In genomic region chr15:81088496-81088895, GRCh38 we compare ENCODE assay signal across 22 cellular contexts. TPM values are rescaled to one million over a fixed set of nuclear protein-coding genes. Genes with fewer than 3 reads are reported as not detected.
DNase-seq lines count a peak whose midpoint lies in the region; ATAC-seq and TF ChIP-seq lines count a peak whose summit lies in the region.
"Had no signal": no experiment of that assay in that cellular context is flagged by ENCODE, and none has a peak within 500 bp of the region (broad histone marks: within the 10 kb centered on the region; RNA-seq: fewer than 3 reads in every experiment).

No MANE protein-coding gene starts in this region.

- no peaks in the 10 kb centered on the region for H3K9me3 ChIP-seq in vagina
- H3K9me3 ChIP-seq: BE2C, HAP-1 had no signal

- peaks cover 10% of the 10 kb centered on the region for H3K4me1 ChIP-seq in vagina
- H3K4me1 ChIP-seq: BE2C, HAP-1 had no signal

- H3K27me3 Mint-ChIP-seq in chondrocyte (ENCODE audit: low read depth) (no peaks in the 10 kb centered on the region), nephron (ENCODE audit: low read depth) (no peaks in the 10 kb centered on the region), T-cell (peaks cover 8 to 18% of the 10 kb centered on the region in 2 donors)

- H3K4me1 Mint-ChIP-seq in chondrocyte (ENCODE audit: low read depth) = peaks cover 41% of the 10 kb centered on the region
- peaks cover 55% of the 10 kb centered on the region for H3K4me1 Mint-ChIP-seq in nephron
- H3K4me1 Mint-ChIP-seq in T-cell = no peaks in the 10 kb centered on the region
- H3K4me1 Mint-ChIP-seq: CD8-positive, alpha-beta memory T cell had no signal

- no peaks in the 10 kb centered on the region for H3K36me3 ChIP-seq in vagina
- H3K36me3 ChIP-seq: BE2C, HAP-1 had no signal

- H3K36me3 Mint-ChIP-seq in chondrocyte (ENCODE audit: low read depth) (no peaks in the 10 kb centered on the region), nephron (ENCODE audit: low read depth) (no peaks in the 10 kb centered on the region), T-cell (no peaks in the 10 kb centered on the region)
- H3K36me3 Mint-ChIP-seq: CD4-positive, CD25-positive, alpha-beta regulatory T cell; CD8-positive, alpha-beta memory T cell had no signal

- TF ChIP-seq POLR2A in vagina (IDR thresholded peaks at IDR 0.05) = no peak

- H3K27ac Mint-ChIP-seq in chondrocyte (ENCODE audit: unreplicated experiment) (peak overlapping the region; percentile 6), nephron (peak overlapping the region; percentile 4 to 51 (median 23)), T-cell (no peak overlapping the region)
- H3K27ac Mint-ChIP-seq: CD8-positive, alpha-beta memory T cell had no signal

- H3K9me3 Mint-ChIP-seq in chondrocyte (ENCODE audit: low read depth) (no peaks in the 10 kb centered on the region), nephron (no peaks in the 10 kb centered on the region), T-cell (no peaks in the 10 kb centered on the region)

- H3K27ac ChIP-seq in vagina = peak overlapping the region; percentile 42

- DNase-seq in chondrocyte (ENCODE audit: low spot score) (no peak), fibroblast of villous mesenchyme (ENCODE audit: low read depth) (peak; percentile 85), vagina (ENCODE audit: extremely low spot score in 2 of 2) (no peak), T-cell (no peak), AML-193 (lab: John Stamatoyannopoulos, UW) (no peak)
- DNase-seq in stimulated activated CD4-positive, alpha-beta T cell treated with anti-CD3 and anti-CD28 coated beads, Interleukin-4, amount 100 ng/mL, for 24 hours = no peak
- DNase-seq: 8988T; BE2C; C1 segment of cervical spinal cord; CD4-positive, CD25-positive, alpha-beta regulatory T cell; CD8-positive, alpha-beta memory T cell; COR-L47; DMS 273 treated with DMSO at 0.1 percent for 48 hours; DMS53; DND-41; EL had no signal

- CTCF ChIA-PET in T-cell (lab: Charles Lee) = interaction anchor here in 1 of 2 donors (0.6 kb wide), 1 partner anchor 18 kb away, joined by 4 read pairs; no protein-coding TSS in a partner anchor

- H3K27me3 ChIP-seq in vagina = no peaks in the 10 kb centered on the region
- H3K27me3 ChIP-seq: BE2C had no signal

- intact Hi-C loops in vagina (cut with DNase I) = no loop called here

- POLR2A ChIA-PET in T-cell (lab: Charles Lee) = no interaction called here

- ATAC-seq in T-cell (replicated peaks in 1 of 4) = no peak
- ATAC-seq: GM12878, HepG2 had no signal

- H3K4me3 ChIP-seq in fibroblast of villous mesenchyme (ENCODE audit: low read depth, low read length) = no peak overlapping the region
- H3K4me3 ChIP-seq in vagina = no peak overlapping the region
- H3K4me3 ChIP-seq: GM12878, HAP-1 had no signal

- H3K4me3 Mint-ChIP-seq in chondrocyte (ENCODE audit: unreplicated experiment) (no peak overlapping the region), nephron (peak overlapping the region in 2 of 3 experiments; percentile 0 to 6), T-cell (no peak overlapping the region)
- H3K4me3 Mint-ChIP-seq: CD4-positive, CD25-positive, alpha-beta regulatory T cell; CD8-positive, alpha-beta memory T cell had no signal

- TF ChIP-seq CTCF in chondrocyte (IDR thresholded peaks at IDR 0.05) (no peak), fibroblast of villous mesenchyme (IDR thresholded peaks at IDR 0.05; ENCODE audit: insufficient read depth, low read depth, low read length) (no peak), nephron (IDR thresholded peaks at IDR 0.05; ENCODE audit: unreplicated experiment in 3 of 3) (no peak), vagina (IDR thresholded peaks at IDR 0.05) (no peak)

RNA-seq across cellular contexts. Expression of gene CFAP161, which starts 45.6 kb away (rescaled TPM):
- total RNA-seq in chondrocyte = not detected in 3 replicates
- total RNA-seq in fibroblast of villous mesenchyme = 0.64 and 0.86 TPM in 2 replicates
- total RNA-seq in vagina = 8.6 TPM
- total RNA-seq in T-cell = under 1 TPM in 1 of 5 donors, not detected in 4; 0.35 TPM
- total RNA-seq: CD8-positive, alpha-beta memory T cell; G401; H1; HepG2 had no signal

Comparison
In these comparisons a context has a peak if more than half of its experiments do, and no peak if none do; other contexts are left out.
1. H3K27ac Mint-ChIP-seq: peak in chondrocyte (single experiment) and nephron (3 of 3); none in T-cell (0 of 2).
2. H3K4me3 Mint-ChIP-seq: peak in nephron (2 of 3); none in chondrocyte (single experiment) and T-cell (0 of 3).